ENCODE assay signal across 15 cellular contexts in the genomic region with DNA sequence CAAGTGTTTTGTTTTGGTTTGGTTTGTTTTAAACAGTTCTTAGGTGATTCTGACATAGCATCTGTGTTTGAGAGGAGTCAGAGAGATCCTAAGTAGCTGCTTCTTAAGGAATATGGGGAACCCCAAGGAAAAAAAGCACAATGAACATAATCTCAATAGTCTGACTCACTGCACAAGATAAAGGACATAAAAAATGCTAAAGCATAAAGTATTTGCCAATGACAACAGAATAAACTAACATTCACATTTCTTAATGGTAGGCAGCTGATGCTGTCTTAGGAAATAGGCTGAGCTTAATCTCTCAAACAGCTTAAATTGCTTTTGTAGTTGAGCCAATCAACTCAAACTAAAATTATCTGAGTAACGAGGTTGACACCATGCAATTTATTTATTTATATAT. TPM values are rescaled to one million over a fixed set of nuclear protein-coding genes. Genes with fewer than 3 reads are reported as not detected.
DNase-seq lines count a peak whose midpoint lies in the region; ATAC-seq, FAIRE-seq and TF ChIP-seq lines count a peak whose summit lies in the region.
"Had no signal": no experiment of that assay in that cellular context is flagged by ENCODE, and none has a peak within 500 bp of the region (broad histone marks: within the 10 kb centered on the region; RNA-seq: fewer than 3 reads in every experiment).

No MANE protein-coding gene starts in this region.

- no TSS peak for BruUV-seq in HepG2 (replicated peaks; lab: Mats Ljungman, UMichigan)

- CTCF ChIA-PET in HepG2 (lab: Yijun Ruan, JAX; ENCODE audit: low intra/inter-chr PET ratio, low total read pairs) = no interaction called here

- H3K9me3 ChIP-seq in HepG2 (ENCODE audit: low read length) (no peaks in the 10 kb centered on the region), right lobe of liver (no peaks in the 10 kb centered on the region), kidney (ENCODE audit: control insufficient read depth in 1 of 2, low read length in 2 of 2) (no peaks in the 10 kb centered on the region)

- intact Hi-C loops in HepG2 (cut with micrococcal nuclease; ENCODE audit: unreplicated experiment) (no loop called here), right lobe of liver (cut with DNase I) (no loop called here), kidney (cut with DNase I) (no loop called here)

- no peak for TF ChIP-seq EP300 in HepG2 (IDR thresholded peaks at IDR 0.05; ENCODE audit: low read depth in 2 of 2, low read length in 2 of 2)
- no peak for TF ChIP-seq EP300 in HepG2 (CRISPR knock-in tag; IDR thresholded peaks at IDR 0.05; ENCODE audit: borderline replicate concordance)

- no peaks in the 10 kb centered on the region for H4K20me1 ChIP-seq in HepG2 (ENCODE audit: insufficient read depth, low read length)

- no peak overlapping the region for H2AFZ ChIP-seq in HepG2 (ENCODE audit: low read length)

- WGBS in HepG2 (ENCODE audit: low lambda C conversion rate) = 100% methylated on average over 1 of the region's 1 CpG
- WGBS in right lobe of liver (ENCODE audit: insufficient coverage, low coverage, low lambda C conversion rate, missing lambda C conversion rate) = 60% methylated on average over 1 of the region's 1 CpG

- H3K79me2 ChIP-seq in HepG2 (ENCODE audit: insufficient read depth, low read length) = peaks cover 61% of the 10 kb centered on the region

- H3K27me3 ChIP-seq in HepG2 (ENCODE audit: control insufficient read depth in 1 of 2, insufficient read depth in 2 of 2, low read length in 2 of 2) (no peaks in the 10 kb centered on the region), right lobe of liver (no peaks in the 10 kb centered on the region)

- TF ChIP-seq POLR2A in HepG2 (IDR thresholded peaks at IDR 0.05; ENCODE audit: insufficient read depth in 1 of 2, low read depth in 2 of 2, low read length in 2 of 2) (no peak), right lobe of liver (IDR thresholded peaks at IDR 0.05) (no peak)

- in situ Hi-C loops in HepG2 (cut with HindIII; ENCODE audit: extremely low pct_ligation_motif_present, low pct_unique_long_range_greater_than_20kb) (no loop called here), ACHN (cut with HindIII; ENCODE audit: low pct_ligation_motif_present, low pct_unique_long_range_greater_than_20kb, low sequenced_read_pairs) (no loop called here)

- H3K4me3 ChIP-seq in HepG2 (replicated peaks in 1 of 3; ENCODE audit: insufficient read depth in 1 of 3, low read depth in 2 of 3, low read length in 3 of 3) (no peak overlapping the region), right lobe of liver (no peak overlapping the region), fibroblast of villous mesenchyme (ENCODE audit: low read depth, low read length) (no peak overlapping the region), kidney (ENCODE audit: low read length in 2 of 2) (no peak overlapping the region)
- H3K4me3 ChIP-seq: SK-N-MC had no signal

- no peak for DNase-seq in HepG2 (ENCODE audit: low spot score)
- DNase-seq in right lobe of liver = no peak
- DNase-seq in astrocyte of the hippocampus (ENCODE audit: low read depth, low spot score) = peak; percentile 61
- DNase-seq in fibroblast of villous mesenchyme (ENCODE audit: low read depth) = peak; percentile 49
- no peak for DNase-seq in ACHN
- no peak for DNase-seq in superior temporal gyrus (ENCODE audit: extremely low spot score)
- DNase-seq in medulla oblongata (ENCODE audit: extremely low spot score) = no peak
- no peak for DNase-seq in kidney
- DNase-seq: activated CD8-positive, alpha-beta T cell treated with anti-CD3 and anti-CD28 coated beads, Interleukin-2, amount 10 ng/mL, durations not matched to agents 7 days and 5 days; NCI-H1930; OCI-M1; stimulated activated naive CD8-positive, alpha-beta T cell treated with anti-CD3 and anti-CD28 coated beads, Interleukin-15, amount 100 ng/mL, for 72 hours had no signal

- peak overlapping the region; percentile 10; the same call in 1 of the 2 replicates for H3K4me2 ChIP-seq in HepG2 (ENCODE audit: low read depth, low read length)

- H3K27ac ChIP-seq in HepG2 (ENCODE audit: extremely low read length, insufficient read depth, low read length) (no peak overlapping the region), right lobe of liver (no peak overlapping the region), kidney (ENCODE audit: low read depth in 2 of 2, low read length in 2 of 2) (no peak overlapping the region)
- H3K27ac ChIP-seq: SK-N-MC had no signal

- H3K36me3 ChIP-seq in HepG2 (replicated peaks in 1 of 2; ENCODE audit: control insufficient read depth in 1 of 2, insufficient read depth in 2 of 2, low read length in 2 of 2) (no peaks in the 10 kb centered on the region), right lobe of liver (no peaks in the 10 kb centered on the region), kidney (ENCODE audit: control insufficient read depth in 1 of 2, insufficient read depth in 2 of 2, low read length in 2 of 2) (no peaks in the 10 kb centered on the region)

- TF ChIP-seq CTCF in HepG2 (CRISPR knock-in tag; IDR thresholded peaks at IDR 0.05) (no peak), right lobe of liver (IDR thresholded peaks at IDR 0.05) (no peak), fibroblast of villous mesenchyme (IDR thresholded peaks at IDR 0.05; ENCODE audit: insufficient read depth, low read depth, low read length) (no peak), kidney (IDR thresholded peaks at IDR 0.05; ENCODE audit: borderline replicate concordance, extremely low read depth, insufficient read depth) (no peak)

- FAIRE-seq in HepG2 (lab: Jason Lieb, UNC) (no peak), kidney (lab: Jason Lieb, UNC) (no peak)
- FAIRE-seq: D721Med, TTC549 had no signal

- no peak for TF ChIP-seq RAD21 in HepG2 (CRISPR knock-in tag; IDR thresholded peaks at IDR 0.05)

- H3K4me1 ChIP-seq in HepG2 (ENCODE audit: insufficient read depth, low read length) (peaks cover 74% of the 10 kb centered on the region), right lobe of liver (peaks cover 0 to 15% (median 3%) of the 10 kb centered on the region in 4 donors), kidney (ENCODE audit: control insufficient read depth in 1 of 2, insufficient read depth in 1 of 2, low read depth in 1 of 2, low read length in 2 of 2) (peaks cover 0 to 3% of the 10 kb centered on the region in 2 donors)

- no peak for ATAC-seq in HepG2
- ATAC-seq in right lobe of liver = no peak
- ATAC-seq: activated CD8-positive, alpha-beta T cell treated with anti-CD3 and anti-CD28 coated beads, Interleukin-2, amount 10 ng/mL, durations not matched to agents 7 days and 5 days; stimulated activated naive CD8-positive, alpha-beta T cell treated with anti-CD3 and anti-CD28 coated beads, Interleukin-15, amount 100 ng/mL, for 72 hours had no signal

- H3K9ac ChIP-seq in HepG2 (ENCODE audit: insufficient read depth, low read depth, low read length) = no peak overlapping the region
- no peak overlapping the region for H3K9ac ChIP-seq in kidney (ENCODE audit: low read length in 2 of 2)

- POLR2A ChIA-PET in HepG2 (lab: Yijun Ruan, JAX) = interaction anchor here (2.8 kb wide), 1 partner anchor 11 kb away, joined by 11 read pairs; no protein-coding TSS in a partner anchor

RNA-seq across cellular contexts. Expression of a gene that starts 2.9 kb away (rescaled TPM):
- total RNA-seq in HepG2 (2016; rRNA removed; fragmentation: Illumina TruSeq; extraction: Trizol) (7.9 and 12.9 TPM in 2 replicates), right lobe of liver (10 to 100 TPM in 1 of 6 experiments, 1 to 10 TPM in 5; 1.5 to 13.0 (median 4.3) TPM), fibroblast of villous mesenchyme (9.7 and 21.2 TPM in 2 replicates), kidney (43.6 TPM)
- total RNA-seq in HepG2 (2016; cell fraction: cytosol; rRNA removed; fragmentation: Illumina TruSeq; extraction: Trizol; ENCODE audit: low read depth) = 1.1 and 1.2 TPM in 2 replicates
- 9.2 and 11.9 TPM in 2 replicates for total RNA-seq in HepG2 (2016; cell fraction: insoluble cytoplasmic fraction; rRNA removed; fragmentation: Illumina TruSeq; extraction: Trizol)
- total RNA-seq in HepG2 (2016; cell fraction: membrane; rRNA removed; fragmentation: Illumina TruSeq; extraction: Trizol) = 2.6 and 2.7 TPM in 2 replicates
- 13.8 and 15.3 TPM in 2 replicates for total RNA-seq in HepG2 (2016; cell fraction: nucleus; rRNA removed; fragmentation: Illumina TruSeq; extraction: Trizol)
- polyA plus RNA-seq in HepG2 (2011; rRNA removed) (17.9 and 21.4 TPM in 2 replicates), kidney (ENCODE audit: insufficient read depth, low read depth, low replicate concordance) (6.7 TPM)
- polyA plus RNA-seq in HepG2 (2011; cell fraction: cytosol; rRNA removed) = 14.9 and 17.6 TPM in 2 replicates
- polyA plus RNA-seq in HepG2 (2011; cell fraction: nucleus; rRNA removed) = 6.9 and 7.5 TPM in 2 replicates
- 22.9 and 30.2 TPM in 2 replicates for polyA plus RNA-seq in HepG2 (2012)
- 0.27 and 0.40 TPM in 2 replicates for polyA plus RNA-seq in HepG2 (2016; cell fraction: cytosol; fragmentation: Illumina TruSeq; extraction: Trizol; ENCODE audit: low read depth)
- 6.4 and 7.2 TPM in 2 replicates for polyA plus RNA-seq in HepG2 (2016; cell fraction: insoluble cytoplasmic fraction; fragmentation: Illumina TruSeq; extraction: Trizol; ENCODE audit: low read depth)
- 1.1 and 1.2 TPM in 2 replicates for polyA plus RNA-seq in HepG2 (2016; cell fraction: membrane; fragmentation: Illumina TruSeq; extraction: Trizol; ENCODE audit: low read depth)
- 16.8 and 17.4 TPM in 2 replicates for polyA plus RNA-seq in HepG2 (2016; cell fraction: nucleus; fragmentation: Illumina TruSeq; extraction: Trizol; ENCODE audit: insufficient read depth, low read depth)
- 52.9 and 64.7 TPM in 2 replicates for polyA minus RNA-seq in HepG2 (2011; rRNA and poly(A)+ RNA removed; ENCODE audit: low replicate concordance)
- 42.9 and 44.0 TPM in 2 replicates for polyA minus RNA-seq in HepG2 (2011; cell fraction: cytosol; rRNA and poly(A)+ RNA removed)
- 18.9 and 21.8 TPM in 2 replicates for polyA minus RNA-seq in HepG2 (2011; cell fraction: nucleus; rRNA and poly(A)+ RNA removed)

RNA-seq across cellular contexts. Expression of a gene that starts 42.6 kb away (rescaled TPM):
- total RNA-seq in HepG2 (2016; rRNA removed; fragmentation: Illumina TruSeq; extraction: Trizol) (52.0 and 84.4 TPM in 2 replicates), right lobe of liver (1 to 10 TPM; 1.5 to 7.8 (median 3.8) TPM), fibroblast of villous mesenchyme (36.1 and 73.4 TPM in 2 replicates), kidney (15.5 TPM)
- 13.0 and 15.7 TPM in 2 replicates for total RNA-seq in HepG2 (2016; cell fraction: cytosol; rRNA removed; fragmentation: Illumina TruSeq; extraction: Trizol; ENCODE audit: low read depth)
- 49.7 and 86.5 TPM in 2 replicates for total RNA-seq in HepG2 (2016; cell fraction: insoluble cytoplasmic fraction; rRNA removed; fragmentation: Illumina TruSeq; extraction: Trizol)
- 18.7 and 24.3 TPM in 2 replicates for total RNA-seq in HepG2 (2016; cell fraction: membrane; rRNA removed; fragmentation: Illumina TruSeq; extraction: Trizol)
- total RNA-seq in HepG2 (2016; cell fraction: nucleus; rRNA removed; fragmentation: Illumina TruSeq; extraction: Trizol) = 49.9 and 53.3 TPM in 2 replicates
- polyA plus RNA-seq in HepG2 (2011; rRNA removed) (12.0 and 21.6 TPM in 2 replicates), kidney (ENCODE audit: insufficient read depth, low read depth, low replicate concordance) (2.4 TPM)
- 7.6 and 8.1 TPM in 2 replicates for polyA plus RNA-seq in HepG2 (2011; cell fraction: cytosol; rRNA removed)
- 8.0 and 12.7 TPM in 2 replicates for polyA plus RNA-seq in HepG2 (2011; cell fraction: nucleus; rRNA removed)
- polyA plus RNA-seq in HepG2 (2012) = 13.7 and 20.1 TPM in 2 replicates
- 1.9 and 2.3 TPM in 2 replicates for polyA plus RNA-seq in HepG2 (2016; cell fraction: cytosol; fragmentation: Illumina TruSeq; extraction: Trizol; ENCODE audit: low read depth)
- polyA plus RNA-seq in HepG2 (2016; cell fraction: insoluble cytoplasmic fraction; fragmentation: Illumina TruSeq; extraction: Trizol; ENCODE audit: low read depth) = 52.4 and 55.8 TPM in 2 replicates
- polyA plus RNA-seq in HepG2 (2016; cell fraction: membrane; fragmentation: Illumina TruSeq; extraction: Trizol; ENCODE audit: low read depth) = 8.1 and 8.4 TPM in 2 replicates
- polyA plus RNA-seq in HepG2 (2016; cell fraction: nucleus; fragmentation: Illumina TruSeq; extraction: Trizol; ENCODE audit: insufficient read depth, low read depth) = 39.5 and 39.6 TPM in 2 replicates
- 14.3 and 86.9 TPM in 2 replicates for polyA minus RNA-seq in HepG2 (2011; rRNA and poly(A)+ RNA removed; ENCODE audit: low replicate concordance)
- 19.0 and 34.2 TPM in 2 replicates for polyA minus RNA-seq in HepG2 (2011; cell fraction: cytosol; rRNA and poly(A)+ RNA removed)
- 60.0 and 83.7 TPM in 2 replicates for polyA minus RNA-seq in HepG2 (2011; cell fraction: nucleus; rRNA and poly(A)+ RNA removed)

Comparison
In these comparisons a context has a peak if more than half of its experiments do, and no peak if none do; other contexts are left out.
1. DNase-seq: peak in astrocyte of the hippocampus (single experiment) and fibroblast of villous mesenchyme (single experiment); none in HepG2 (single experiment), right lobe of liver (0 of 3), ACHN (single experiment), superior temporal gyrus (single experiment), medulla oblongata (single experiment) and kidney (single experiment).